In genomic region chr1:24338447-24338846, GRCh38 we compare ENCODE assay signal across 25 cellular contexts. TPM values are rescaled to one million over a fixed set of nuclear protein-coding genes. Genes with fewer than 3 reads are reported as not detected.
DNase-seq lines count a peak whose midpoint lies in the region; ATAC-seq, FAIRE-seq and TF ChIP-seq lines count a peak whose summit lies in the region.
"Had no signal": no experiment of that assay in that cellular context is flagged by ENCODE, and none has a peak within 500 bp of the region (broad histone marks: within the 10 kb centered on the region; RNA-seq: fewer than 3 reads in every experiment).

No MANE protein-coding gene starts in this region.

- H3K4me1 ChIP-seq in HEK293 (ENCODE audit: control insufficient read depth, insufficient read depth, low read length) (no peaks in the 10 kb centered on the region; the same call in 1 of the 2 replicates), K562 (replicated peaks in 1 of 2; ENCODE audit: control insufficient read depth in 2 of 2, insufficient read depth in 2 of 2, low read length in 2 of 2) (no peaks in the 10 kb centered on the region), mesendoderm (ENCODE audit: control insufficient read depth, low read depth, low read length) (peaks cover 6% of the 10 kb centered on the region)
- H3K4me1 ChIP-seq: A549, BE2C had no signal

- H4K8ac ChIP-seq in mesendoderm (ENCODE audit: low read depth, low read length), result no peak overlapping the region

- H3K56ac ChIP-seq in mesendoderm (ENCODE audit: low read length), result peak overlapping the region; percentile 17

- DNase-seq in K562 (ENCODE audit: extremely low read depth in 1 of 4, low spot score in 3 of 4), result no peak
- DNase-seq in mesendoderm, result no peak
- DNase-seq in MG63, result no peak
- DNase-seq: 8988T; ACHN; AML-193; BE2C; CD4-positive, alpha-beta T cell; CD8-positive, alpha-beta memory T cell; DMS 273 treated with DMSO at 0.1 percent for 48 hours; DMS79; EL; GDM1; GOT3; H7; HCEC 1CT had no signal

- H2BK120ac ChIP-seq in mesendoderm (ENCODE audit: low read depth, low read length), result no peak overlapping the region

- H3K4ac ChIP-seq in mesendoderm (ENCODE audit: low read depth, low read length), result no peak overlapping the region

- no peak for FAIRE-seq in K562 (lab: Jason Lieb, UNC)
- FAIRE-seq: A549, D721Med, GM12878, GM19239 had no signal

- H3K9ac ChIP-seq in K562 (ENCODE audit: insufficient read depth in 1 of 2, low read depth in 2 of 2, low read length in 2 of 2) (no peak overlapping the region), mesendoderm (ENCODE audit: low read length) (no peak overlapping the region)
- H3K9ac ChIP-seq: BLaER1 treated with 17β-estradiol and CSF1 and Interleukin-3, amounts not matched to agents 10 nM and 100 nM had no signal

- TF ChIP-seq CTCF in HEK293 (tag by site-specific recombination; IDR thresholded peaks at IDR 0.05), result no peak
- TF ChIP-seq CTCF in K562 (IDR thresholded peaks at IDR 0.05 in 2 of 3, conservative IDR thresholded peaks at IDR 0.05 in 1 of 3; ENCODE audit: insufficient read depth in 2 of 3, low read depth in 1 of 3, low read length in 3 of 3), result no peak

- peaks cover 36 to 79% of the 10 kb centered on the region in 2 experiments; a peak in 4 of 5 replicates for H3K27me3 ChIP-seq in K562 (ENCODE audit: control insufficient read depth in 2 of 2, insufficient read depth in 2 of 2, low read length in 2 of 2)
- no peaks in the 10 kb centered on the region for H3K27me3 ChIP-seq in mesendoderm (ENCODE audit: insufficient read depth, low read length, poor library complexity)
- H3K27me3 ChIP-seq in MG63, result no peaks in the 10 kb centered on the region
- H3K27me3 ChIP-seq: BE2C; BLaER1 treated with 17β-estradiol and CSF1 and Interleukin-3, amounts not matched to agents 10 nM and 100 nM had no signal

- TF ChIP-seq POLR2A in K562 (conservative IDR thresholded peaks at IDR 0.05), result no peak

- H3K36me3 ChIP-seq in HEK293 (ENCODE audit: control insufficient read depth in 2 of 2, insufficient read depth in 1 of 2, low read length in 2 of 2), result no peaks in the 10 kb centered on the region
- no peaks in the 10 kb centered on the region for H3K36me3 ChIP-seq in K562 (ENCODE audit: control insufficient read depth, insufficient read depth, low read length)
- no peaks in the 10 kb centered on the region for H3K36me3 ChIP-seq in mesendoderm (ENCODE audit: control insufficient read depth, insufficient read depth, low read length)
- no peaks in the 10 kb centered on the region for H3K36me3 ChIP-seq in MG63
- H3K36me3 ChIP-seq: BE2C; BLaER1 treated with 17β-estradiol and CSF1 and Interleukin-3, amounts not matched to agents 10 nM and 100 nM had no signal

- H2AFZ ChIP-seq in K562 (ENCODE audit: low read depth, low read length), result no peak overlapping the region

- WGBS in K562 (ENCODE audit: insufficient coverage, low coverage, missing lambda C conversion rate), result 1% methylated on average over 5 of the region's 5 CpGs
- no CpG with 5 or more reads among the region's 5 CpGs for WGBS in mesendoderm (ENCODE audit: extremely low coverage, insufficient coverage, low lambda C conversion rate)

- no peak overlapping the region for H4K5ac ChIP-seq in mesendoderm (ENCODE audit: low read length)

- POLR2A ChIA-PET in HEK293 (lab: Yijun Ruan, JAX), result interaction anchor here (1.4 kb wide), 1 partner anchor 10 kb away, joined by 3 read pairs; no protein-coding TSS in a partner anchor
- POLR2A ChIA-PET in K562 (lab: Yijun Ruan, JAX), result interaction anchor here (1.1 kb wide), 1 partner anchor 16 kb away, joined by 4 read pairs; no protein-coding TSS in a partner anchor

- H2BK5ac ChIP-seq in mesendoderm (ENCODE audit: low read length), result no peak overlapping the region

- ATAC-seq in K562, result no peak
- ATAC-seq in GM21447 (IDR thresholded peaks at IDR 0.05; ENCODE audit: unreplicated experiment), result no peak
- no peak for ATAC-seq in GM19397 (IDR thresholded peaks at IDR 0.05; ENCODE audit: unreplicated experiment)
- ATAC-seq: A549, GM12878 had no signal

- no peak overlapping the region for H2AK5ac ChIP-seq in mesendoderm (ENCODE audit: low read length)

- H3K9me1 ChIP-seq in K562 (ENCODE audit: control insufficient read depth, insufficient read depth, low read length), result no peaks in the 10 kb centered on the region

- intact Hi-C loops in K562 (cut with micrococcal nuclease), result no loop called here

- H4K20me1 ChIP-seq in K562 (replicated peaks; ENCODE audit: control insufficient read depth, insufficient read depth, low read length), result peaks cover 17% of the 10 kb centered on the region

- no peaks in the 10 kb centered on the region for H3K79me1 ChIP-seq in mesendoderm (ENCODE audit: low read length)

- TF ChIP-seq EP300 in K562 (IDR thresholded peaks at IDR 0.05; ENCODE audit: low read length), result no peak

- in situ Hi-C loops in K562 (cut with MboI), result no loop called here

- H3K27ac ChIP-seq in HEK293 (ENCODE audit: extremely low read depth, low read depth, low read length) (no peak overlapping the region), K562 (ENCODE audit: extremely low read depth, low read depth, low read length) (no peak overlapping the region), mesendoderm (ENCODE audit: low read depth, low read length) (no peak overlapping the region)
- H3K27ac ChIP-seq: A549; BLaER1 treated with 17β-estradiol and CSF1 and Interleukin-3, amounts not matched to agents 10 nM and 100 nM had no signal

- H2BK15ac ChIP-seq in mesendoderm (replicated peaks; ENCODE audit: low read depth), result no peak overlapping the region

- H3K4me2 ChIP-seq in K562 (ENCODE audit: insufficient read depth, low read length) (no peak overlapping the region), mesendoderm (ENCODE audit: low read length) (no peak overlapping the region)
- H3K4me2 ChIP-seq: A549 had no signal

- H3K18ac ChIP-seq in mesendoderm (ENCODE audit: low read length), result no peak overlapping the region

- CTCF ChIA-PET in HEK293 (lab: Yijun Ruan, JAX), result interaction anchor here (0.5 to 1.3 kb wide), 3 partner anchors 36 to 53 kb away, joined by 3 to 7 read pairs (median 3); no protein-coding TSS in a partner anchor
- CTCF ChIA-PET in K562 (lab: Yijun Ruan, JAX; ENCODE audit: low intra/inter-chr PET ratio), result no interaction called here

- H3K9me3 ChIP-seq in HEK293 (ENCODE audit: control insufficient read depth, insufficient read depth, low read depth, low read length) (no peaks in the 10 kb centered on the region), K562 (replicated peaks; ENCODE audit: control insufficient read depth, insufficient read depth, low read depth, low read length) (no peaks in the 10 kb centered on the region), MG63 (no peaks in the 10 kb centered on the region)
- H3K9me3 ChIP-seq: A549, BE2C had no signal

- BruUV-seq in K562 (replicated peaks; lab: Mats Ljungman, UMichigan), result no TSS peak

- no peaks in the 10 kb centered on the region for H3K79me2 ChIP-seq in K562 (ENCODE audit: control insufficient read depth, insufficient read depth, low read length)
- no peaks in the 10 kb centered on the region for H3K79me2 ChIP-seq in mesendoderm (ENCODE audit: control insufficient read depth, insufficient read depth, low read length)

- H3K23ac ChIP-seq in mesendoderm (ENCODE audit: low read length), result no peak overlapping the region

- no peak for TF ChIP-seq RAD21 in K562 (CRISPR knock-in tag; conservative IDR thresholded peaks at IDR 0.05 in 1 of 2, IDR thresholded peaks at IDR 0.05 in 1 of 2)

- H3K4me3 ChIP-seq in HEK293 (ENCODE audit: low read depth, low read length), result no peak overlapping the region
- H3K4me3 ChIP-seq in K562, result no peak overlapping the region
- no peak overlapping the region for H3K4me3 ChIP-seq in mesendoderm (ENCODE audit: low read length)
- no peak overlapping the region for H3K4me3 ChIP-seq in MG63
- H3K4me3 ChIP-seq: A549; BLaER1 treated with 17β-estradiol and CSF1 and Interleukin-3, amounts not matched to agents 10 nM and 100 nM; GM12878 had no signal

TF ChIP-seq in HEK293, 187 proteins besides CTCF, POLR2A, EP300 and RAD21:
- TF ChIP-seq KLF16 (tag by site-specific recombination; IDR thresholded peaks at IDR 0.05) (no peak), ZNF23 (tag by site-specific recombination; IDR thresholded peaks at IDR 0.05; ENCODE audit: borderline replicate concordance) (no peak), ZNF768 (tag by site-specific recombination; IDR thresholded peaks at IDR 0.05) (0 out of 2 replicates have a peak, but pooled peaks have one; percentile 25)

TF ChIP-seq in K562, 482 proteins besides CTCF, POLR2A, EP300 and RAD21 (continues in another document):
- no peak for TF ChIP-seq CHD4 (IDR thresholded peaks at IDR 0.05; ENCODE audit: insufficient read depth, insufficient replicate concordance, low read depth, low read length, poor library complexity, severe bottlenecking)
- TF ChIP-seq SMARCB1 (IDR thresholded peaks at IDR 0.05; ENCODE audit: insufficient read length, low read depth), result no peak
- no peak for TF ChIP-seq HES1 (IDR thresholded peaks at IDR 0.05; ENCODE audit: low read depth)
- TF ChIP-seq SMAD1 (IDR thresholded peaks at IDR 0.05; ENCODE audit: low read depth, low read length, partially characterized antibody), result no peak

RNA-seq across cellular contexts. Expression of gene GRHL3, which starts 19.3 kb away (rescaled TPM):
- total RNA-seq in K562 (2011; cell fraction: chromatin; rRNA removed; ENCODE audit: low replicate concordance), result not detected in 2 replicates
- not detected in 2 replicates for total RNA-seq in K562 (2011; cell fraction: nucleolus; rRNA removed)
- total RNA-seq in K562 (2011; cell fraction: nucleoplasm; rRNA removed), result not detected in 2 replicates
- not detected in 2 replicates for total RNA-seq in K562 (2014; rRNA removed)
- total RNA-seq in K562 (2014; rRNA removed; fragmentation: Illumina TruSeq; extraction: Trizol), result not detected in 2 replicates
- not detected in 2 replicates for total RNA-seq in K562 (2015; rRNA removed; fragmentation: Illumina TruSeq; extraction: Trizol)
- total RNA-seq in K562 (2021), result not detected in 2 replicates
- polyA plus RNA-seq in K562 (2011; rRNA removed), result not detected in 2 replicates
- not detected in 2 replicates for polyA plus RNA-seq in K562 (2011; cell fraction: cytosol; rRNA removed)
- polyA plus RNA-seq in K562 (2011; cell fraction: nucleus; rRNA removed), result not detected in 2 replicates
- 0.13 and 0.35 TPM in 2 replicates for polyA plus RNA-seq in K562 (2012)
- 0.04 TPM in 1 of 2 replicates, not detected in the other for polyA plus RNA-seq in K562 (2014; fragmentation: Illumina TruSeq; extraction: Trizol)
- under 1 TPM in 1 of 2 experiments, not detected in 1; 0.01 TPM for polyA plus RNA-seq in K562 (2014; fragmentation: Nextera tagmentation; extraction: Ambion mirVana)
- 0.65 TPM in 1 of 2 replicates, not detected in the other for polyA plus RNA-seq in K562 (2014; rRNA removed)
- not detected in 2 replicates for polyA minus RNA-seq in K562 (2011; rRNA and poly(A)+ RNA removed)
- polyA minus RNA-seq in K562 (2011; cell fraction: cytosol; rRNA and poly(A)+ RNA removed), result not detected in 2 replicates
- not detected in 2 replicates for polyA minus RNA-seq in K562 (2011; cell fraction: nucleus; rRNA and poly(A)+ RNA removed)
- 0.86 TPM for polyA plus RNA-seq in mesendoderm (2013, experiment 1 of 2)
- polyA plus RNA-seq in mesendoderm (2013, experiment 2 of 2), result 0.97 TPM
- not detected in 2 replicates for total RNA-seq in MG63 (2014; rRNA removed; shearing (Covaris generic); ENCODE audit: low replicate concordance)
- total RNA-seq: CD4-positive, alpha-beta T cell had no signal
- polyA plus RNA-seq: CD14-positive monocyte; CD8-positive, alpha-beta memory T cell had no signal
